In the genomic region with DNA sequence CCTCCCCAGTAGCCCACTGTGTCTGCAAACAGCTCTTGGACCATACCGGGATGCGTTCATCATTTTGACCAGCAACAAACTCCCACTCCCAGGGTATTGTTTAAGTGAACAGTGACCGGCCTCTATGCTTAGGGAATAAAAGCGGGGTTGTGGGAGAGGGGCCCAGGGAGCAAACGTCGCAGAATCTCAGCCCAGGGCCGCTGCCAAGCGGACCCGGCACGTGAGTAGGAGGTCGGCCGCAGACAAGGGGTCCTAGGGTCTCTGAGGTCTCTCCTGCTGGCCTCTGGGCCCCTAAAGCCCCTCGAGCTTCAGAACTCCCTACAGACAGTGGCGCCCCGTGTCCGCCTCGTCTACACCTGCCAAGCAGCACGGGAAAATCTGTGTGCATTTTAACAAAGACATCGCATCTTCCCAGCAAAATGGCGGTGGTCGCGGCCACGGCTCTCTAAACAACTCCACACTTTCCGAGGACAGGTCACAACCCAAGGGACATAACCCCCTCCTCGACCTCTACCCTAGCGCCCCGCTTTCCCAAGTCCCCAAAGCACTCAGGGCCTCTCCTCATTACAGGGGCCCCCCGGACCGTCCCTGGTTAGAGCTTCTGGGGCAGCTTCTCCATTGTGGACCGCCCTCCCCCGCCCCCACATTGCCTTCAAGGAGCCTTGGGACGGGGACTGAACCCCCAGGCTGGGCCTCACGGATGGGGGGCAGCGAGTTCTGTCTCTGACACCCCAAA, we compare ENCODE assay signal across 1 cellular context.
TF ChIP-seq lines count a peak whose summit lies in the region.

No MANE protein-coding gene starts in this region.

TF ChIP-seq in HepG2, 621 proteins besides CTCF, POLR2A, EP300 and RAD21 (continued from another document and continues in another):
- TF ChIP-seq, protein P1, sequence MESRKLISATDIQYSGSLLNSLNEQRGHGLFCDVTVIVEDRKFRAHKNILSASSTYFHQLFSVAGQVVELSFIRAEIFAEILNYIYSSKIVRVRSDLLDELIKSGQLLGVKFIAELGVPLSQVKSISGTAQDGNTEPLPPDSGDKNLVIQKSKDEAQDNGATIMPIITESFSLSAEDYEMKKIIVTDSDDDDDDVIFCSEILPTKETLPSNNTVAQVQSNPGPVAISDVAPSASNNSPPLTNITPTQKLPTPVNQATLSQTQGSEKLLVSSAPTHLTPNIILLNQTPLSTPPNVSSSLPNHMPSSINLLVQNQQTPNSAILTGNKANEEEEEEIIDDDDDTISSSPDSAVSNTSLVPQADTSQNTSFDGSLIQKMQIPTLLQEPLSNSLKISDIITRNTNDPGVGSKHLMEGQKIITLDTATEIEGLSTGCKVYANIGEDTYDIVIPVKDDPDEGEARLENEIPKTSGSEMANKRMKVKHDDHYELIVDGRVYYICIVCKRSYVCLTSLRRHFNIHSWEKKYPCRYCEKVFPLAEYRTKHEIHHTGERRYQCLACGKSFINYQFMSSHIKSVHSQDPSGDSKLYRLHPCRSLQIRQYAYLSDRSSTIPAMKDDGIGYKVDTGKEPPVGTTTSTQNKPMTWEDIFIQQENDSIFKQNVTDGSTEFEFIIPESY (CRISPR knock-in tag; IDR thresholded peaks at IDR 0.05): no peak
- TF ChIP-seq YEATS4 (CRISPR knock-in tag; IDR thresholded peaks at IDR 0.05; ENCODE audit: borderline replicate concordance): no peak
- TF ChIP-seq ZC3H13 (CRISPR knock-in tag; IDR thresholded peaks at IDR 0.05): no peak
- peak; percentile 73 for TF ChIP-seq AGO2 (optimal IDR thresholded peaks at IDR 0.05; ENCODE audit: low read depth, low read length)
- TF ChIP-seq PHF21A (CRISPR knock-in tag; IDR thresholded peaks at IDR 0.05): 0 out of 2 replicates have a peak, but pooled peaks have one; percentile 8
- TF ChIP-seq ZMAT3 (CRISPR knock-in tag; conservative IDR thresholded peaks at IDR 0.05): 0 out of 2 replicates have a peak, but pooled peaks have one; percentile 3
- TF ChIP-seq ZSCAN21 (CRISPR knock-in tag; IDR thresholded peaks at IDR 0.05; ENCODE audit: borderline replicate concordance): no peak
- peak; percentile 44; the same call in 1 of the 2 replicates for TF ChIP-seq NFKB2 (CRISPR knock-in tag; IDR thresholded peaks at IDR 0.05; ENCODE audit: borderline replicate concordance)
- TF ChIP-seq, protein P2, sequence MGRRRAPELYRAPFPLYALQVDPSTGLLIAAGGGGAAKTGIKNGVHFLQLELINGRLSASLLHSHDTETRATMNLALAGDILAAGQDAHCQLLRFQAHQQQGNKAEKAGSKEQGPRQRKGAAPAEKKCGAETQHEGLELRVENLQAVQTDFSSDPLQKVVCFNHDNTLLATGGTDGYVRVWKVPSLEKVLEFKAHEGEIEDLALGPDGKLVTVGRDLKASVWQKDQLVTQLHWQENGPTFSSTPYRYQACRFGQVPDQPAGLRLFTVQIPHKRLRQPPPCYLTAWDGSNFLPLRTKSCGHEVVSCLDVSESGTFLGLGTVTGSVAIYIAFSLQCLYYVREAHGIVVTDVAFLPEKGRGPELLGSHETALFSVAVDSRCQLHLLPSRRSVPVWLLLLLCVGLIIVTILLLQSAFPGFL (CRISPR knock-in tag; IDR thresholded peaks at IDR 0.05): no peak
- TF ChIP-seq GLI4 (CRISPR knock-in tag; IDR thresholded peaks at IDR 0.05; ENCODE audit: borderline replicate concordance): no peak; the same call in 1 of the 2 replicates
- no peak for TF ChIP-seq ESRRA (CRISPR knock-in tag; IDR thresholded peaks at IDR 0.05; ENCODE audit: low read depth)
- TF ChIP-seq, protein P3, sequence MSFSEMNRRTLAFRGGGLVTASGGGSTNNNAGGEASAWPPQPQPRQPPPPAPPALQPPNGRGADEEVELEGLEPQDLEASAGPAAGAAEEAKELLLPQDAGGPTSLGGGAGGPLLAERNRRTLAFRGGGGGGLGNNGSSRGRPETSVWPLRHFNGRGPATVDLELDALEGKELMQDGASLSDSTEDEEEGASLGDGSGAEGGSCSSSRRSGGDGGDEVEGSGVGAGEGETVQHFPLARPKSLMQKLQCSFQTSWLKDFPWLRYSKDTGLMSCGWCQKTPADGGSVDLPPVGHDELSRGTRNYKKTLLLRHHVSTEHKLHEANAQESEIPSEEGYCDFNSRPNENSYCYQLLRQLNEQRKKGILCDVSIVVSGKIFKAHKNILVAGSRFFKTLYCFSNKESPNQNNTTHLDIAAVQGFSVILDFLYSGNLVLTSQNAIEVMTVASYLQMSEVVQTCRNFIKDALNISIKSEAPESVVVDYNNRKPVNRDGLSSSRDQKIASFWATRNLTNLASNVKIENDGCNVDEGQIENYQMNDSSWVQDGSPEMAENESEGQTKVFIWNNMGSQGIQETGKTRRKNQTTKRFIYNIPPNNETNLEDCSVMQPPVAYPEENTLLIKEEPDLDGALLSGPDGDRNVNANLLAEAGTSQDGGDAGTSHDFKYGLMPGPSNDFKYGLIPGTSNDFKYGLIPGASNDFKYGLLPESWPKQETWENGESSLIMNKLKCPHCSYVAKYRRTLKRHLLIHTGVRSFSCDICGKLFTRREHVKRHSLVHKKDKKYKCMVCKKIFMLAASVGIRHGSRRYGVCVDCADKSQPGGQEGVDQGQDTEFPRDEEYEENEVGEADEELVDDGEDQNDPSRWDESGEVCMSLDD (CRISPR knock-in tag; IDR thresholded peaks at IDR 0.05; ENCODE audit: borderline replicate concordance): peak; percentile 16; the same call in 1 of the 2 replicates
- no peak for TF ChIP-seq CHD4 (IDR thresholded peaks at IDR 0.05; ENCODE audit: borderline replicate concordance, low read length)
- no peak for TF ChIP-seq ZNF616 (CRISPR knock-in tag; IDR thresholded peaks at IDR 0.05; ENCODE audit: low read depth)
- TF ChIP-seq, protein P4, sequence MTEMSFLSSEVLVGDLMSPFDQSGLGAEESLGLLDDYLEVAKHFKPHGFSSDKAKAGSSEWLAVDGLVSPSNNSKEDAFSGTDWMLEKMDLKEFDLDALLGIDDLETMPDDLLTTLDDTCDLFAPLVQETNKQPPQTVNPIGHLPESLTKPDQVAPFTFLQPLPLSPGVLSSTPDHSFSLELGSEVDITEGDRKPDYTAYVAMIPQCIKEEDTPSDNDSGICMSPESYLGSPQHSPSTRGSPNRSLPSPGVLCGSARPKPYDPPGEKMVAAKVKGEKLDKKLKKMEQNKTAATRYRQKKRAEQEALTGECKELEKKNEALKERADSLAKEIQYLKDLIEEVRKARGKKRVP (CRISPR knock-in tag; IDR thresholded peaks at IDR 0.05): no peak
- TF ChIP-seq, protein P5, sequence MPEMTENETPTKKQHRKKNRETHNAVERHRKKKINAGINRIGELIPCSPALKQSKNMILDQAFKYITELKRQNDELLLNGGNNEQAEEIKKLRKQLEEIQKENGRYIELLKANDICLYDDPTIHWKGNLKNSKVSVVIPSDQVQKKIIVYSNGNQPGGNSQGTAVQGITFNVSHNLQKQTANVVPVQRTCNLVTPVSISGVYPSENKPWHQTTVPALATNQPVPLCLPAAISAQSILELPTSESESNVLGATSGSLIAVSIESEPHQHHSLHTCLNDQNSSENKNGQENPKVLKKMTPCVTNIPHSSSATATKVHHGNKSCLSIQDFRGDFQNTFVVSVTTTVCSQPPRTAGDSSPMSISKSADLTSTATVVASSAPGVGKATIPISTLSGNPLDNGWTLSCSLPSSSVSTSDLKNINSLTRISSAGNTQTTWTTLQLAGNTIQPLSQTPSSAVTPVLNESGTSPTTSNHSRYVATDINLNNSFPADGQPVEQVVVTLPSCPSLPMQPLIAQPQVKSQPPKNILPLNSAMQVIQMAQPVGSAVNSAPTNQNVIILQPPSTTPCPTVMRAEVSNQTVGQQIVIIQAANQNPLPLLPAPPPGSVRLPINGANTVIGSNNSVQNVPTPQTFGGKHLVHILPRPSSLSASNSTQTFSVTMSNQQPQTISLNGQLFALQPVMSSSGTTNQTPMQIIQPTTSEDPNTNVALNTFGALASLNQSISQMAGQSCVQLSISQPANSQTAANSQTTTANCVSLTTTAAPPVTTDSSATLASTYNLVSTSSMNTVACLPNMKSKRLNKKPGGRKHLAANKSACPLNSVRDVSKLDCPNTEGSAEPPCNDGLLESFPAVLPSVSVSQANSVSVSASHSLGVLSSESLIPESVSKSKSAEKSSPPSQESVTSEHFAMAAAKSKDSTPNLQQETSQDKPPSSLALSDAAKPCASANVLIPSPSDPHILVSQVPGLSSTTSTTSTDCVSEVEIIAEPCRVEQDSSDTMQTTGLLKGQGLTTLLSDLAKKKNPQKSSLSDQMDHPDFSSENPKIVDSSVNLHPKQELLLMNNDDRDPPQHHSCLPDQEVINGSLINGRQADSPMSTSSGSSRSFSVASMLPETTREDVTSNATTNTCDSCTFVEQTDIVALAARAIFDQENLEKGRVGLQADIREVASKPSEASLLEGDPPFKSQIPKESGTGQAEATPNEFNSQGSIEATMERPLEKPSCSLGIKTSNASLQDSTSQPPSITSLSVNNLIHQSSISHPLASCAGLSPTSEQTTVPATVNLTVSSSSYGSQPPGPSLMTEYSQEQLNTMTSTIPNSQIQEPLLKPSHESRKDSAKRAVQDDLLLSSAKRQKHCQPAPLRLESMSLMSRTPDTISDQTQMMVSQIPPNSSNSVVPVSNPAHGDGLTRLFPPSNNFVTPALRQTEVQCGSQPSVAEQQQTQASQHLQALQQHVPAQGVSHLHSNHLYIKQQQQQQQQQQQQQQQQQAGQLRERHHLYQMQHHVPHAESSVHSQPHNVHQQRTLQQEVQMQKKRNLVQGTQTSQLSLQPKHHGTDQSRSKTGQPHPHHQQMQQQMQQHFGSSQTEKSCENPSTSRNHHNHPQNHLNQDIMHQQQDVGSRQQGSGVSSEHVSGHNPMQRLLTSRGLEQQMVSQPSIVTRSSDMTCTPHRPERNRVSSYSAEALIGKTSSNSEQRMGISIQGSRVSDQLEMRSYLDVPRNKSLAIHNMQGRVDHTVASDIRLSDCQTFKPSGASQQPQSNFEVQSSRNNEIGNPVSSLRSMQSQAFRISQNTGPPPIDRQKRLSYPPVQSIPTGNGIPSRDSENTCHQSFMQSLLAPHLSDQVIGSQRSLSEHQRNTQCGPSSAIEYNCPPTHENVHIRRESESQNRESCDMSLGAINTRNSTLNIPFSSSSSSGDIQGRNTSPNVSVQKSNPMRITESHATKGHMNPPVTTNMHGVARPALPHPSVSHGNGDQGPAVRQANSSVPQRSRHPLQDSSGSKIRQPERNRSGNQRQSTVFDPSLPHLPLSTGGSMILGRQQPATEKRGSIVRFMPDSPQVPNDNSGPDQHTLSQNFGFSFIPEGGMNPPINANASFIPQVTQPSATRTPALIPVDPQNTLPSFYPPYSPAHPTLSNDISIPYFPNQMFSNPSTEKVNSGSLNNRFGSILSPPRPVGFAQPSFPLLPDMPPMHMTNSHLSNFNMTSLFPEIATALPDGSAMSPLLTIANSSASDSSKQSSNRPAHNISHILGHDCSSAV (CRISPR knock-in tag; IDR thresholded peaks at IDR 0.05; ENCODE audit: borderline replicate concordance): no peak
- no peak for TF ChIP-seq SCMH1 (CRISPR knock-in tag; IDR thresholded peaks at IDR 0.05; ENCODE audit: borderline replicate concordance)
- no peak for TF ChIP-seq ZNF619 (CRISPR knock-in tag; IDR thresholded peaks at IDR 0.05)
- TF ChIP-seq, protein P6, sequence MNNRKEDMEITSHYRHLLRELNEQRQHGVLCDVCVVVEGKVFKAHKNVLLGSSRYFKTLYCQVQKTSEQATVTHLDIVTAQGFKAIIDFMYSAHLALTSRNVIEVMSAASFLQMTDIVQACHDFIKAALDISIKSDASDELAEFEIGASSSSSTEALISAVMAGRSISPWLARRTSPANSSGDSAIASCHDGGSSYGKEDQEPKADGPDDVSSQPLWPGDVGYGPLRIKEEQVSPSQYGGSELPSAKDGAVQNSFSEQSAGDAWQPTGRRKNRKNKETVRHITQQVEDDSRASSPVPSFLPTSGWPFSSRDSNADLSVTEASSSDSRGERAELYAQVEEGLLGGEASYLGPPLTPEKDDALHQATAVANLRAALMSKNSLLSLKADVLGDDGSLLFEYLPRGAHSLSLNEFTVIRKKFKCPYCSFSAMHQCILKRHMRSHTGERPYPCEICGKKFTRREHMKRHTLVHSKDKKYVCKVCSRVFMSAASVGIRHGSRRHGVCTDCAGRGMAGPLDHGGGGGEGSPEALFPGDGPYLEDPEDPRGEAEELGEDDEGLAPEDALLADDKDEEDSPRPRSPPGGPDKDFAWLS (CRISPR knock-in tag; IDR thresholded peaks at IDR 0.05; ENCODE audit: borderline replicate concordance): no peak
- TF ChIP-seq MYC (CRISPR knock-in tag; IDR thresholded peaks at IDR 0.05; ENCODE audit: borderline replicate concordance): 0 out of 2 replicates have a peak, but pooled peaks have one; percentile 25
- TF ChIP-seq SRSF1 (optimal IDR thresholded peaks at IDR 0.05; ENCODE audit: low read depth, low read length): peak; percentile 32
